Comparison of ENCODE assay signal across 9 cellular contexts in the genomic region with DNA sequence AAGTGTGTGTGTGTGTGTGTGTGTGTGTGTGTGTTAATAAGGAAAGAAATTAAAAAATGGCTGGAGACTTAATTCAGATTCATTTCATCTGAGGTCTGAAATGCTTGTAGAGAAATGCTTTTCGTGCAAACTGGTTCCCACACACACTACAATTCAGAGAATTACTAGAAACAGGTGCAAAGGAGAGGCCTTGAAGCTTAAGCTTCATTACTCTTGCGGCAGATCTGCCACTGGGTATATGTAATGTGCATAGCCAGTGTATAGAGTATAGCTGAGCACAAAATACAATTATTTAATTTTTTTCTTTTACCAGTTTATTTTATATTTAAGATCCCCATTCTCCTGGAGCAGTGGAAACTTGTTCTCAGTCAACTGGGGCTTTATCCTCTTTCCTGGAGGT.
"Had no signal": no experiment of that assay in that cellular context is flagged by ENCODE, and none has a peak within 500 bp of the region (broad histone marks: within the 10 kb centered on the region; RNA-seq: fewer than 3 reads in every experiment).

No MANE protein-coding gene starts in this region.

- H3K27ac ChIP-seq: GM23248 had no signal

- H3K4me2 ChIP-seq: GM23338 had no signal

- H3K9me3 ChIP-seq: HAP-1 had no signal

- ATAC-seq: GM23338, HCT116 had no signal

- H2AFZ ChIP-seq: GM23248, GM23338 had no signal

- H3K4me1 ChIP-seq: HAP-1 had no signal

- H3K36me3 ChIP-seq: HAP-1 had no signal

- DNase-seq: GM23248, GOT3, H7, H9, HCEC 1CT, HFFc6 had no signal

- H3K9ac ChIP-seq: GM23248 had no signal

- H3K4me3 ChIP-seq: GM23248, GM23338, HAP-1 had no signal
